Comparison of ENCODE assay signal across 22 cellular contexts in genomic region chr1:8251635-8252034, GRCh38.
"Had no signal": no experiment of that assay in that cellular context is flagged by ENCODE, and none has a peak within 500 bp of the region (broad histone marks: within the 10 kb centered on the region; RNA-seq: fewer than 3 reads in every experiment).

No MANE protein-coding gene starts in this region.

- H3K9me3 Mint-ChIP-seq: activated CD4-positive, alpha-beta memory T cell treated with anti-CD3 and anti-CD28 coated beads, Interleukin-2, amount 10 ng/mL, durations not matched to agents 7 days and 5 days; activated CD4-positive, alpha-beta T cell treated with anti-CD3 and anti-CD28 coated beads, Interleukin-2, amount 10 ng/mL, durations not matched to agents 7 days and 5 days; activated naive CD4-positive, alpha-beta T cell treated with anti-CD3 and anti-CD28 coated beads, Interleukin-2, amount 50 U/mL, for 24 hours; activated naive CD8-positive, alpha-beta T cell treated with anti-CD3 and anti-CD28 coated beads, Interleukin-2, amount 50 U/mL, for 24 hours; activated T-cell treated with anti-CD3 and anti-CD28 coated beads, Interleukin-2, amount 50 U/mL, for 4 hours; activated T-helper 2 cell treated with anti-CD3 and anti-CD28 coated beads, Interferon-gamma antibody, Interleukin-2, Interleukin-4, amounts not matched to agents 10 μg/mL and 5 μg/mL and 100 μg/mL, durations not matched to agents 14 hours and 24 hours and 36 hours; memory B cell had no signal

- ATAC-seq: activated naive CD8-positive, alpha-beta T cell treated with anti-CD3 and anti-CD28 coated beads, Interleukin-2, amount 50 U/mL, for 24 hours; activated T-cell treated with anti-CD3 and anti-CD28 coated beads, Interleukin-2, amount 50 U/mL, for 4 hours; left ventricle myocardium superior; naive thymus-derived CD4-positive, alpha-beta T cell; WTC11 had no signal

- H3K27ac ChIP-seq: pancreas, psoas muscle, vagina had no signal

- H3K27me3 ChIP-seq: pancreas, vagina had no signal

- H3K4me3 ChIP-seq: pancreas, psoas muscle, vagina had no signal

- H3K4me1 ChIP-seq: psoas muscle, vagina had no signal

- H3K36me3 ChIP-seq: pancreas, vagina had no signal

- H3K9me3 ChIP-seq: pancreas, psoas muscle, vagina had no signal

- H3K27me3 Mint-ChIP-seq: activated CD4-positive, alpha-beta memory T cell treated with anti-CD3 and anti-CD28 coated beads, Interleukin-2, amount 10 ng/mL, durations not matched to agents 7 days and 5 days; activated naive CD4-positive, alpha-beta T cell treated with anti-CD3 and anti-CD28 coated beads, Interleukin-2, amount 50 U/mL, for 24 hours had no signal

- H3K27ac Mint-ChIP-seq: activated CD4-positive, alpha-beta memory T cell treated with anti-CD3 and anti-CD28 coated beads, Interleukin-2, amount 10 ng/mL, durations not matched to agents 7 days and 5 days; activated CD4-positive, alpha-beta T cell treated with anti-CD3 and anti-CD28 coated beads, Interleukin-2, amount 10 ng/mL, durations not matched to agents 7 days and 5 days; activated naive CD4-positive, alpha-beta T cell treated with anti-CD3 and anti-CD28 coated beads, Interleukin-2, amount 50 U/mL, for 24 hours; activated naive CD8-positive, alpha-beta T cell treated with anti-CD3 and anti-CD28 coated beads, Interleukin-2, amount 50 U/mL, for 24 hours; activated T-helper 2 cell treated with anti-CD3 and anti-CD28 coated beads, Interferon-gamma antibody, Interleukin-2, Interleukin-4, amounts not matched to agents 10 μg/mL and 5 μg/mL and 100 μg/mL, durations not matched to agents 14 hours and 24 hours and 36 hours; memory B cell; naive thymus-derived CD4-positive, alpha-beta T cell; WTC11 had no signal

- H3K4me3 Mint-ChIP-seq: activated CD4-positive, alpha-beta memory T cell treated with anti-CD3 and anti-CD28 coated beads, Interleukin-2, amount 10 ng/mL, durations not matched to agents 7 days and 5 days; activated CD4-positive, alpha-beta T cell treated with anti-CD3 and anti-CD28 coated beads, Interleukin-2, amount 10 ng/mL, durations not matched to agents 7 days and 5 days; activated naive CD4-positive, alpha-beta T cell treated with anti-CD3 and anti-CD28 coated beads, Interleukin-2, amount 50 U/mL, for 24 hours; activated naive CD8-positive, alpha-beta T cell treated with anti-CD3 and anti-CD28 coated beads, Interleukin-2, amount 50 U/mL, for 24 hours; activated T-cell treated with anti-CD3 and anti-CD28 coated beads, Interleukin-2, amount 50 U/mL, for 4 hours; memory B cell; naive thymus-derived CD4-positive, alpha-beta T cell; WTC11 had no signal

- H3K36me3 Mint-ChIP-seq: activated naive CD4-positive, alpha-beta T cell treated with anti-CD3 and anti-CD28 coated beads, Interleukin-2, amount 50 U/mL, for 24 hours; memory B cell; naive thymus-derived CD4-positive, alpha-beta T cell had no signal

- DNase-seq: activated CD4-positive, alpha-beta memory T cell treated with anti-CD3 and anti-CD28 coated beads, Interleukin-2, amount 10 ng/mL, durations not matched to agents 7 days and 5 days; activated CD4-positive, alpha-beta T cell treated with anti-CD3 and anti-CD28 coated beads for 1 hour; activated CD4-positive, alpha-beta T cell treated with anti-CD3 and anti-CD28 coated beads, Interleukin-2, amount 10 ng/mL, durations not matched to agents 7 days and 5 days; activated naive CD8-positive, alpha-beta T cell treated with anti-CD3 and anti-CD28 coated beads, Interleukin-2, amount 50 U/mL, for 24 hours; activated T-cell treated with anti-CD3 and anti-CD28 coated beads, Interleukin-2, amount 50 U/mL, for 4 hours; anterior cingulate cortex; dermis blood vessel endothelial cell; effector CD4-positive, alpha-beta T cell; glutamatergic neuron; islet precursor cell; left ventricle myocardium superior; midbrain; naive thymus-derived CD4-positive, alpha-beta T cell; pancreas; psoas muscle; stimulated activated naive CD4-positive, alpha-beta T cell; T-helper 2 cell had no signal

- H3K4me1 Mint-ChIP-seq: memory B cell had no signal
